ENCODE assay signal across 8 cellular contexts in the genomic region with DNA sequence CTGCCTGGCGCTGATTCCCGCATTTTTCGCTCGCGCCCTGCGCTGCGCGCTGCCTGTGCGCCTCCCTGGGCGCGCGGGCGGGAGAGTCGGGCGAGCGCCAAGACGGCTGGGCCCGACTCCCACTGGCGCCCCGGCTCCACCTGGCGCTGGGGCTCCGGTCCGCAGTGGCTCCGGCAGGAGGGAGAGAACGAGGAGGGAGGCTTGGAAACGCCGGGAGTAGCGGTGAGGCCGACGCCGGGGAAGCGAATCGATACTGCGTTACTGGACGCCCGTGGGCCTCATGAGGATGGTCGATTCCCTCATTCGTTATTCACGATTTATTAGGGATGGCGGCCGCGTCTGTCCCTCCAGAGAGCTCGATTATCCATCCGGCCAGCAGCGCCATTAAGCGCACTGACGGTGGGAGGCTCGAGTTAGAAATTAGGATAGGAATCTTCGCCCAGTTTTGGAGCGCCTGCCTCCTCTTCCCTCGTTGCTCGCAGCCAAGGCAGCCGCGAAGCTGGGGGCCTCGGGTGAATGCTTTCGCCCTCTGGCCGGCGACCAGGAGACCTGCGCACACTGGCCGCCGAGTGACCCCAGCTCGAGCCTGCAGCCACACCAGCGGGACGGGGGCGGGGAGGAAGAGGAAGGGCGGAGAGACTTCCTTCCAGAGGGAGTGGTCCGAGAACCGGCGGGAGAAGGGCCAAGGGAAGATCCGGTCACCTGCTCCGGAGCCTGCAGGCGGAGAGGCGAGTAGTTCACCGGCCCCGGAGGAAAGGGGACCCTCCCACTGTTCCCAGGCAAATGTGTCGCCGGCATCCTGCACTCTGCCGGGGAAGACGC. TPM values are rescaled to one million over a fixed set of nuclear protein-coding genes. Genes with fewer than 3 reads are reported as not detected.
DNase-seq lines count a peak whose midpoint lies in the region; ATAC-seq, FAIRE-seq and TF ChIP-seq lines count a peak whose summit lies in the region.

No MANE protein-coding gene starts in this region.

- H3K9me3 ChIP-seq in endothelial cell of umbilical vein (replicated peaks; ENCODE audit: control insufficient read depth, insufficient read depth, low read length) (no peaks in the 10 kb centered on the region), mucosa of descending colon (no peaks in the 10 kb centered on the region), vagina (no peaks in the 10 kb centered on the region)

- H3K9ac ChIP-seq in endothelial cell of umbilical vein (replicated peaks; ENCODE audit: extremely low read depth, insufficient read depth, low read length) = peak overlapping the region; percentile 27

- peak overlapping the region; percentile 28 to 80 (median 36) for H3K4me3 ChIP-seq in endothelial cell of umbilical vein (replicated peaks in 1 of 3; ENCODE audit: insufficient read depth in 1 of 3, low read depth in 1 of 3, low read length in 3 of 3)
- H3K4me3 ChIP-seq in mucosa of descending colon = peak overlapping the region; percentile 23
- H3K4me3 ChIP-seq in vagina = peak overlapping the region; percentile 65 to 98

- dilution Hi-C loops in endothelial cell of umbilical vein (cut with MboI; ENCODE audit: extremely low pct_ligation_motif_present, low sequenced_read_pairs) = no loop called here

- H3K9me1 ChIP-seq in endothelial cell of umbilical vein (replicated peaks; ENCODE audit: control insufficient read depth, extremely low read depth, insufficient read depth, low read length) = no peaks in the 10 kb centered on the region

- FAIRE-seq in endothelial cell of umbilical vein (lab: Jason Lieb, UNC) = no peak

- H3K36me3 Mint-ChIP-seq in IgD-negative memory B cell = peaks cover 1% of the 10 kb centered on the region

- H3K27me3 ChIP-seq in endothelial cell of umbilical vein (ENCODE audit: control insufficient read depth in 2 of 2, insufficient read depth in 2 of 2, low read length in 2 of 2) (no peaks in the 10 kb centered on the region), vagina (no peaks in the 10 kb centered on the region)

- peaks cover 51% of the 10 kb centered on the region for H3K4me1 ChIP-seq in endothelial cell of umbilical vein (ENCODE audit: control insufficient read depth, extremely low read depth, insufficient read depth, low read length)
- H3K4me1 ChIP-seq in mucosa of descending colon (ENCODE audit: low read depth) = peaks cover 51% of the 10 kb centered on the region
- H3K4me1 ChIP-seq in vagina = peaks cover 70% of the 10 kb centered on the region

- BruUV-seq in endothelial cell of umbilical vein (replicated peaks; lab: Mats Ljungman, UMichigan) = no TSS peak

- peaks cover 0 to under 1% of the 10 kb centered on the region in 2 experiments for H3K36me3 ChIP-seq in endothelial cell of umbilical vein (ENCODE audit: control insufficient read depth in 2 of 2, extremely low read depth in 1 of 2, insufficient read depth in 2 of 2, low read length in 2 of 2)
- peaks cover 4% of the 10 kb centered on the region for H3K36me3 ChIP-seq in mucosa of descending colon (ENCODE audit: low read depth)
- H3K36me3 ChIP-seq in vagina = peaks cover 0 to 3% of the 10 kb centered on the region in 2 donors

- CTCF ChIA-PET in endothelial cell of umbilical vein (lab: Charles Lee) = interaction anchor here (1.1 kb wide), 1 partner anchor 14 kb away, joined by 7 read pairs; no protein-coding TSS in a partner anchor

- H3K4me3 Mint-ChIP-seq in IgD-negative memory B cell = peak overlapping the region; percentile 19 to 100 (median 65)

- peak; percentile 77 for TF ChIP-seq POLR2A in endothelial cell of umbilical vein (IDR thresholded peaks at IDR 0.05; ENCODE audit: low read depth, low read length)
- peak in 1 of 2 donors; percentile 65 for TF ChIP-seq POLR2A in vagina (IDR thresholded peaks at IDR 0.05)

- peaks cover 32 to 34% (median 33%) of the 10 kb centered on the region in 3 donors for H3K4me1 Mint-ChIP-seq in IgD-negative memory B cell

- peaks cover 53% of the 10 kb centered on the region for H3K79me2 ChIP-seq in endothelial cell of umbilical vein (ENCODE audit: control insufficient read depth, insufficient read depth, low read length)

- H3K9me3 Mint-ChIP-seq in IgD-negative memory B cell = peaks cover 0 to 3% (median 0%) of the 10 kb centered on the region in 3 donors

- peaks cover 46% of the 10 kb centered on the region for H3K27me3 Mint-ChIP-seq in IgD-negative memory B cell

- intact Hi-C loops in endothelial cell of umbilical vein (cut with micrococcal nuclease) = loop anchor here (2.0 to 5.0 kb wide), 3 partner anchors 47 to 403 kb away; a partner anchor contains a TSS
- intact Hi-C loops in mucosa of descending colon (cut with DNase I, micrococcal nuclease) = no loop called here
- intact Hi-C loops in vagina (cut with DNase I) = loop anchor here (2.0 to 5.0 kb wide), 2 partner anchors 19 to 48 kb away; a partner anchor contains a TSS

- peaks cover 2% of the 10 kb centered on the region for H4K20me1 ChIP-seq in endothelial cell of umbilical vein (replicated peaks; ENCODE audit: control insufficient read depth, extremely low read depth, insufficient read depth, low read length)

- POLR2A ChIA-PET in endothelial cell of umbilical vein (lab: Charles Lee) = no interaction called here

- DNase-seq in DMS79 treated with DMSO at 0.1 percent for 48 hours (lab: John Stamatoyannopoulos, UW) (peak; percentile 65), SW480 (ENCODE audit: low spot score) (peak; percentile 88), endothelial cell of umbilical vein (ENCODE audit: low read depth, low spot score) (peak; percentile 65), mucosa of descending colon (peak; percentile 85 to 92 (median 88)), vagina (ENCODE audit: extremely low spot score in 2 of 2) (peak in 1 of 2 donors; percentile 95)
- DNase-seq in stimulated activated CD4-positive, alpha-beta T cell treated with anti-CD3 and anti-CD28 coated beads, Interleukin-4, amount 100 ng/mL, for 4 hours = no peak

- H3K4me2 ChIP-seq in endothelial cell of umbilical vein (ENCODE audit: insufficient read depth, low read length) = peak overlapping the region; percentile 88

- H3K27ac Mint-ChIP-seq in IgD-negative memory B cell = peak overlapping the region in 1 of 3 donors; percentile 5

- ATAC-seq in mucosa of descending colon (peak; percentile 58), GM21528 (IDR thresholded peaks at IDR 0.05; ENCODE audit: low FRiP score, unreplicated experiment) (no peak)

- H2AFZ ChIP-seq in endothelial cell of umbilical vein (ENCODE audit: low read depth, low read length) = peak overlapping the region; percentile 19

- no peak for TF ChIP-seq CTCF in endothelial cell of umbilical vein (IDR thresholded peaks at IDR 0.05; ENCODE audit: extremely low read depth in 1 of 2, insufficient read depth in 1 of 2, low read depth in 1 of 2, low read length in 2 of 2)
- no peak for TF ChIP-seq CTCF in mucosa of descending colon (IDR thresholded peaks at IDR 0.05)
- no peak for TF ChIP-seq CTCF in vagina (IDR thresholded peaks at IDR 0.05)

- H3K27ac ChIP-seq in endothelial cell of umbilical vein (ENCODE audit: insufficient read depth, low read depth, low read length) = peak overlapping the region; percentile 56
- H3K27ac ChIP-seq in vagina = peak overlapping the region; percentile 83

RNA-seq across cellular contexts. Expression of a gene that starts 1.3 kb away (rescaled TPM):
- not detected for polyA plus RNA-seq in IgD-negative memory B cell
- 77.5 and 78.4 TPM in 2 replicates for total RNA-seq in endothelial cell of umbilical vein
- polyA plus RNA-seq in endothelial cell of umbilical vein = 39.8 and 45.3 TPM in 2 replicates
- 28.6 and 32.6 TPM in 2 replicates for polyA plus RNA-seq in endothelial cell of umbilical vein (2011; cell fraction: cytosol; rRNA removed)
- polyA plus RNA-seq in endothelial cell of umbilical vein (2011; cell fraction: nucleus; rRNA removed) = 29.6 and 36.9 TPM in 2 replicates
- polyA plus RNA-seq in endothelial cell of umbilical vein (2012) = 55.8 and 74.4 TPM in 2 replicates
- 20.3 and 20.9 TPM in 2 replicates for polyA minus RNA-seq in endothelial cell of umbilical vein
- 16.7 TPM for polyA minus RNA-seq in endothelial cell of umbilical vein (2011; cell fraction: cytosol; rRNA and poly(A)+ RNA removed)
- 7.9 and 14.5 TPM in 2 replicates for polyA minus RNA-seq in endothelial cell of umbilical vein (2011; cell fraction: nucleus; rRNA and poly(A)+ RNA removed)
- 10 to 100 TPM; 23.8 to 30.7 (median 25.5) TPM for total RNA-seq in mucosa of descending colon
- 25.8 TPM for total RNA-seq in vagina

RNA-seq across cellular contexts. Expression of a gene that starts 3.1 kb away (rescaled TPM):
- 426 TPM for polyA plus RNA-seq in IgD-negative memory B cell
- 213 and 227 TPM in 2 replicates for total RNA-seq in endothelial cell of umbilical vein
- polyA plus RNA-seq in endothelial cell of umbilical vein = 685 and 705 TPM in 2 replicates
- polyA plus RNA-seq in endothelial cell of umbilical vein (2011; cell fraction: cytosol; rRNA removed) = 539 and 649 TPM in 2 replicates
- 229 and 250 TPM in 2 replicates for polyA plus RNA-seq in endothelial cell of umbilical vein (2011; cell fraction: nucleus; rRNA removed)
- 242 and 303 TPM in 2 replicates for polyA plus RNA-seq in endothelial cell of umbilical vein (2012)
- 271 and 276 TPM in 2 replicates for polyA minus RNA-seq in endothelial cell of umbilical vein
- polyA minus RNA-seq in endothelial cell of umbilical vein (2011; cell fraction: cytosol; rRNA and poly(A)+ RNA removed) = 192 TPM
- polyA minus RNA-seq in endothelial cell of umbilical vein (2011; cell fraction: nucleus; rRNA and poly(A)+ RNA removed) = 33.6 and 42.4 TPM in 2 replicates
- total RNA-seq in mucosa of descending colon = 100 to 1,000 TPM; 129 to 197 (median 145) TPM
- 193 TPM for total RNA-seq in vagina

RNA-seq across cellular contexts. Expression of a gene that starts 19.3 kb away (rescaled TPM):
- polyA plus RNA-seq in IgD-negative memory B cell = 29.1 TPM
- total RNA-seq in endothelial cell of umbilical vein = 22.6 and 23.7 TPM in 2 replicates
- polyA plus RNA-seq in endothelial cell of umbilical vein = 8.7 and 11.1 TPM in 2 replicates
- polyA plus RNA-seq in endothelial cell of umbilical vein (2011; cell fraction: cytosol; rRNA removed) = 8.8 and 10.9 TPM in 2 replicates
- 3.4 and 4.0 TPM in 2 replicates for polyA plus RNA-seq in endothelial cell of umbilical vein (2011; cell fraction: nucleus; rRNA removed)
- polyA plus RNA-seq in endothelial cell of umbilical vein (2012) = 16.3 and 17.9 TPM in 2 replicates
- polyA minus RNA-seq in endothelial cell of umbilical vein = 2.0 and 2.6 TPM in 2 replicates
- polyA minus RNA-seq in endothelial cell of umbilical vein (2011; cell fraction: cytosol; rRNA and poly(A)+ RNA removed) = 18.3 TPM
- polyA minus RNA-seq in endothelial cell of umbilical vein (2011; cell fraction: nucleus; rRNA and poly(A)+ RNA removed) = 1.1 and 2.0 TPM in 2 replicates
- total RNA-seq in mucosa of descending colon = 100 to 1,000 TPM in 1 of 3 donors, 10 to 100 TPM in 2; 60.8 to 101 (median 91.8) TPM
- total RNA-seq in vagina = 12.8 TPM

RNA-seq across cellular contexts. Expression of a gene that starts 44.4 kb away (rescaled TPM):
- 7.9 TPM for polyA plus RNA-seq in IgD-negative memory B cell
- total RNA-seq in endothelial cell of umbilical vein = 85.4 and 86.6 TPM in 2 replicates
- polyA plus RNA-seq in endothelial cell of umbilical vein = 32.1 and 35.7 TPM in 2 replicates
- polyA plus RNA-seq in endothelial cell of umbilical vein (2011; cell fraction: cytosol; rRNA removed) = 21.1 and 29.6 TPM in 2 replicates
- 144 and 172 TPM in 2 replicates for polyA plus RNA-seq in endothelial cell of umbilical vein (2011; cell fraction: nucleus; rRNA removed)
- 37.7 and 42.7 TPM in 2 replicates for polyA plus RNA-seq in endothelial cell of umbilical vein (2012)
- 68.1 and 78.3 TPM in 2 replicates for polyA minus RNA-seq in endothelial cell of umbilical vein
- polyA minus RNA-seq in endothelial cell of umbilical vein (2011; cell fraction: cytosol; rRNA and poly(A)+ RNA removed) = 34.7 TPM
- polyA minus RNA-seq in endothelial cell of umbilical vein (2011; cell fraction: nucleus; rRNA and poly(A)+ RNA removed) = 72.9 and 91.4 TPM in 2 replicates
- total RNA-seq in mucosa of descending colon = 100 to 1,000 TPM in 2 of 3 donors, 10 to 100 TPM in 1; 90.1 to 164 (median 112) TPM
- 70.2 TPM for total RNA-seq in vagina

RNA-seq across cellular contexts. Expression of a gene that starts 49.9 kb away (rescaled TPM):
- 11.5 TPM for polyA plus RNA-seq in IgD-negative memory B cell
- total RNA-seq in endothelial cell of umbilical vein = 48.1 and 48.8 TPM in 2 replicates
- polyA plus RNA-seq in endothelial cell of umbilical vein = 22.4 and 23.1 TPM in 2 replicates
- polyA plus RNA-seq in endothelial cell of umbilical vein (2011; cell fraction: cytosol; rRNA removed) = 26.9 and 32.2 TPM in 2 replicates
- 60.7 and 65.1 TPM in 2 replicates for polyA plus RNA-seq in endothelial cell of umbilical vein (2011; cell fraction: nucleus; rRNA removed)
- polyA plus RNA-seq in endothelial cell of umbilical vein (2012) = 30.9 and 31.5 TPM in 2 replicates
- polyA minus RNA-seq in endothelial cell of umbilical vein = 68.7 and 71.3 TPM in 2 replicates
- 19.7 TPM for polyA minus RNA-seq in endothelial cell of umbilical vein (2011; cell fraction: cytosol; rRNA and poly(A)+ RNA removed)
- 13.5 and 16.2 TPM in 2 replicates for polyA minus RNA-seq in endothelial cell of umbilical vein (2011; cell fraction: nucleus; rRNA and poly(A)+ RNA removed)
- 10 to 100 TPM; 16.7 to 44.8 (median 20.6) TPM for total RNA-seq in mucosa of descending colon
- total RNA-seq in vagina = 68.5 TPM

Comparison
In these comparisons a context has a peak if more than half of its experiments do, and no peak if none do; other contexts are left out.
1. DNase-seq: peak in DMS79 treated with DMSO at 0.1 percent for 48 hours (single experiment), SW480 (single experiment), endothelial cell of umbilical vein (single experiment) and mucosa of descending colon (3 of 3); none in stimulated activated CD4-positive, alpha-beta T cell treated with anti-CD3 and anti-CD28 coated beads, Interleukin-4, amount 100 ng/mL, for 4 hours (0 of 2).
2. H3K4me3 ChIP-seq: peak in every context shown above with its lines; median percentile 82 in vagina; 36 in endothelial cell of umbilical vein; 23 in mucosa of descending colon.
3. intact Hi-C loops: an anchor here in endothelial cell of umbilical vein (2.0 to 5.0 kb wide) and vagina (2.0 to 5.0 kb wide); none called in mucosa of descending colon.